2 cellular contexts compared by ENCODE assay signal in the genomic region with DNA sequence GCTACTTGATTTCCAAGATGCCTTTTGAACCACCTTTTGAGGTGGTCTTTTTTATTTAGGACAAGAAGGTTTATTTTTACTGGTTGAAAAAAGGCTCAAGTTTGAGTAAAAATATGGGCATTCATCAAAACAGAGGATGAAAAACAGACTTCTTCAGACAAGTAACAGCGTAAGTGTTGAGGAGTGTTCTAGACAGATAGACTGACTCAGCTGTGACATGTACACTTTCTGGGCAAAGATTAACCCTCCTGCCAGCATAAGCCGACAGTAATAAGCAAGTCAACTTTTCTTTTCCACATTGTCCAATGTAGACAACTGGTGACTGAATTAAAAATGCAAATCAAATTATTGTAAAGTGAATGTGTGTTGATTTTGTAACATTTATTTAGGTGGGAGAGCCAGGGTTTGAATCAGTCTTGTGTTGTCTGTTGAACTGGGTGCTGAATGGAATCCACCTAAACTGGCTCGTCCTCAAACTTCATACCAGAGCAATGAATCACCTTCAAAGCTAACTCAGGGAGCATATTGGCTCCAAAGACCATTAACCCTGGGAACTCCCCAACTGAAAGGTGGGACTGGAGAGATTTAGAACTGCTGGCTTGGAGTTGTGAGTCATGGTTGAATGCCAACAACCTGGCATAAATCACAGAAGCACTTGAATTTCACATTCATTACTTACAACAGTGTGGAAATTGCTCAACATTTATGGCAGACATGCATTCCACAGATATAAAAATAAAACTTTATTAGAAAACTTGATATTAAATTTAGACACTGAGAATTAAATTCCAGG.
TF ChIP-seq lines count a peak whose summit lies in the region.

No MANE protein-coding gene starts in this region.

TF ChIP-seq in HEK293, 187 proteins besides CTCF, POLR2A, EP300 and RAD21 (continued from another document):
- TF ChIP-seq, protein P1, sequence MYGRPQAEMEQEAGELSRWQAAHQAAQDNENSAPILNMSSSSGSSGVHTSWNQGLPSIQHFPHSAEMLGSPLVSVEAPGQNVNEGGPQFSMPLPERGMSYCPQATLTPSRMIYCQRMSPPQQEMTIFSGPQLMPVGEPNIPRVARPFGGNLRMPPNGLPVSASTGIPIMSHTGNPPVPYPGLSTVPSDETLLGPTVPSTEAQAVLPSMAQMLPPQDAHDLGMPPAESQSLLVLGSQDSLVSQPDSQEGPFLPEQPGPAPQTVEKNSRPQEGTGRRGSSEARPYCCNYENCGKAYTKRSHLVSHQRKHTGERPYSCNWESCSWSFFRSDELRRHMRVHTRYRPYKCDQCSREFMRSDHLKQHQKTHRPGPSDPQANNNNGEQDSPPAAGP (tag by site-specific recombination; IDR thresholded peaks at IDR 0.05) = 0 out of 2 replicates have a peak, but pooled peaks have one; percentile 41
- TF ChIP-seq ZNF24 (tag by site-specific recombination; IDR thresholded peaks at IDR 0.05) (0 out of 2 replicates have a peak, but pooled peaks have one; percentile 38), SP2 (tag by site-specific recombination; IDR thresholded peaks at IDR 0.05) (peak; percentile 39), BCL11B (tag by site-specific recombination; IDR thresholded peaks at IDR 0.05; ENCODE audit: low read depth) (no peak), SP7 (tag by site-specific recombination; IDR thresholded peaks at IDR 0.05) (peak; percentile 58; the same call in 1 of the 2 replicates), PRDM1 (tag by site-specific recombination; IDR thresholded peaks at IDR 0.05) (peak; percentile 54; the same call in 1 of the 2 replicates), YY1 (tag by site-specific recombination; IDR thresholded peaks at IDR 0.05) (no peak), ZNF639 (tag by site-specific recombination; IDR thresholded peaks at IDR 0.05) (no peak), ZNF132 (tag by site-specific recombination; IDR thresholded peaks at IDR 0.05; ENCODE audit: borderline replicate concordance) (no peak), KLF8 (tag by site-specific recombination; IDR thresholded peaks at IDR 0.05) (peak; percentile 35; the same call in 1 of the 2 replicates), ZNF426 (tag by site-specific recombination; IDR thresholded peaks at IDR 0.05) (no peak), ZNF146 (tag by site-specific recombination; IDR thresholded peaks at IDR 0.05) (no peak), ZNF629 (tag by site-specific recombination; IDR thresholded peaks at IDR 0.05) (peak; percentile 39; the same call in 1 of the 2 replicates)
- TF ChIP-seq, protein P2, sequence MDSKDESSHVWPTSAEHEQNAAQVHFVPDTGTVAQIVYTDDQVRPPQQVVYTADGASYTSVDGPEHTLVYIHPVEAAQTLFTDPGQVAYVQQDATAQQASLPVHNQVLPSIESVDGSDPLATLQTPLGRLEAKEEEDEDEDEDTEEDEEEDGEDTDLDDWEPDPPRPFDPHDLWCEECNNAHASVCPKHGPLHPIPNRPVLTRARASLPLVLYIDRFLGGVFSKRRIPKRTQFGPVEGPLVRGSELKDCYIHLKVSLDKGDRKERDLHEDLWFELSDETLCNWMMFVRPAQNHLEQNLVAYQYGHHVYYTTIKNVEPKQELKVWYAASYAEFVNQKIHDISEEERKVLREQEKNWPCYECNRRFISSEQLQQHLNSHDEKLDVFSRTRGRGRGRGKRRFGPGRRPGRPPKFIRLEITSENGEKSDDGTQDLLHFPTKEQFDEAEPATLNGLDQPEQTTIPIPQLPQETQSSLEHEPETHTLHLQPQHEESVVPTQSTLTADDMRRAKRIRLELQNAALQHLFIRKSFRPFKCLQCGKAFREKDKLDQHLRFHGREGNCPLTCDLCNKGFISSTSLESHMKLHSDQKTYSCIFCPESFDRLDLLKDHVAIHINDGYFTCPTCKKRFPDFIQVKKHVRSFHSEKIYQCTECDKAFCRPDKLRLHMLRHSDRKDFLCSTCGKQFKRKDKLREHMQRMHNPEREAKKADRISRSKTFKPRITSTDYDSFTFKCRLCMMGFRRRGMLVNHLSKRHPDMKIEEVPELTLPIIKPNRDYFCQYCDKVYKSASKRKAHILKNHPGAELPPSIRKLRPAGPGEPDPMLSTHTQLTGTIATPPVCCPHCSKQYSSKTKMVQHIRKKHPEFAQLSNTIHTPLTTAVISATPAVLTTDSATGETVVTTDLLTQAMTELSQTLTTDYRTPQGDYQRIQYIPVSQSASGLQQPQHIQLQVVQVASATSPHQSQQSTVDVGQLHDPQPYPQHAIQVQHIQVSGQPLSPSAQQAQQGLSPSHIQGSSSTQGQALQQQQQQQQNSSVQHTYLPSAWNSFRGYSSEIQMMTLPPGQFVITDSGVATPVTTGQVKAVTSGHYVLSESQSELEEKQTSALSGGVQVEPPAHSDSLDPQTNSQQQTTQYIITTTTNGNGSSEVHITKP (tag by site-specific recombination; IDR thresholded peaks at IDR 0.05) = peak; percentile 38

TF ChIP-seq in SK-N-SH, 30 proteins besides CTCF, POLR2A, EP300 and RAD21 (continued from another document):
- TF ChIP-seq FOSL2 (IDR thresholded peaks at IDR 0.05; ENCODE audit: borderline replicate concordance, low read depth) = peak; percentile 96
- TF ChIP-seq RCOR1 (IDR thresholded peaks at IDR 0.05; ENCODE audit: low read length) = no peak
- TF ChIP-seq PBX3 (IDR thresholded peaks at IDR 0.05) = peak; percentile 98
- peak; percentile 78 for TF ChIP-seq MEF2A (IDR thresholded peaks at IDR 0.05; ENCODE audit: borderline replicate concordance, low read depth)
- peak; percentile 84 for TF ChIP-seq RXRA (IDR thresholded peaks at IDR 0.05; ENCODE audit: borderline replicate concordance, low read depth)
- TF ChIP-seq JUND (IDR thresholded peaks at IDR 0.05) = peak; percentile 96; the same call in 1 of the 2 replicates
- TF ChIP-seq TCF12 (IDR thresholded peaks at IDR 0.05) = peak; percentile 93
- TF ChIP-seq MAX (IDR thresholded peaks at IDR 0.05; ENCODE audit: low read depth) = peak; percentile 43; the same call in 1 of the 2 replicates
- TF ChIP-seq GABPA (IDR thresholded peaks at IDR 0.05; ENCODE audit: low read depth) = 0 out of 2 replicates have a peak, but pooled peaks have one; percentile 6
- TF ChIP-seq ZBTB33 (IDR thresholded peaks at IDR 0.05; ENCODE audit: borderline replicate concordance, low read depth) = peak; percentile 65
- no peak for TF ChIP-seq YY1 (IDR thresholded peaks at IDR 0.05; ENCODE audit: low read depth)
- TF ChIP-seq MXI1 (IDR thresholded peaks at IDR 0.05; ENCODE audit: low read depth, low read length) = no peak
- TF ChIP-seq SIN3A (IDR thresholded peaks at IDR 0.05; ENCODE audit: borderline replicate concordance, low read depth, low read length) = peak; percentile 79; the same call in 1 of the 2 replicates
- TF ChIP-seq FOXM1 (IDR thresholded peaks at IDR 0.05; ENCODE audit: low read depth) = no peak; the same call in 1 of the 2 replicates
- no peak for TF ChIP-seq CHD2 (IDR thresholded peaks at IDR 0.05; ENCODE audit: low read length, partially characterized antibody)
